Comparison of ENCODE assay signal across 11 cellular contexts in genomic region chr11:75330279-75330678, GRCh38. TPM values are rescaled to one million over a fixed set of nuclear protein-coding genes. Genes with fewer than 3 reads are reported as not detected.
DNase-seq lines count a peak whose midpoint lies in the region; ATAC-seq and TF ChIP-seq lines count a peak whose summit lies in the region.
"Had no signal": no experiment of that assay in that cellular context is flagged by ENCODE, and none has a peak within 500 bp of the region (broad histone marks: within the 10 kb centered on the region; RNA-seq: fewer than 3 reads in every experiment).

No MANE protein-coding gene starts in this region.

- peak overlapping the region; percentile 25 to 58 for H3K9ac ChIP-seq in duodenal mucosa (ENCODE audit: low read depth in 1 of 2, low read length in 2 of 2)

- H3K4me3 ChIP-seq in Caco-2 (ENCODE audit: low read depth, low read length) (no peak overlapping the region), duodenal mucosa (ENCODE audit: low read depth in 1 of 2, low read length in 2 of 2) (peak overlapping the region in 1 of 2 donors; percentile 9), coronary artery (no peak overlapping the region)

- intact Hi-C loops in Caco-2 (cut with micrococcal nuclease; ENCODE audit: unreplicated experiment), result no loop called here

- H3K4me1 Mint-ChIP-seq in Caco-2 (ENCODE audit: low read depth, unreplicated experiment) (peaks cover 61% of the 10 kb centered on the region), nephron (peaks cover 49% of the 10 kb centered on the region)

- H3K4me3 Mint-ChIP-seq in Caco-2 (ENCODE audit: unreplicated experiment) (peak overlapping the region; percentile 1), nephron (peak overlapping the region; percentile 29 to 42 (median 31))

- H3K36me3 Mint-ChIP-seq in Caco-2 (ENCODE audit: insufficient read depth, unreplicated experiment) (peaks cover 29% of the 10 kb centered on the region), nephron (ENCODE audit: low read depth) (no peaks in the 10 kb centered on the region)

- peaks cover 34% of the 10 kb centered on the region for H3K4me1 ChIP-seq in Caco-2
- peaks cover 66% of the 10 kb centered on the region in 2 donors for H3K4me1 ChIP-seq in duodenal mucosa (ENCODE audit: control insufficient read depth in 1 of 2, insufficient read depth in 2 of 2, low read length in 2 of 2)

- BruUV-seq in Caco-2 (replicated peaks; lab: Mats Ljungman, UMichigan), result no TSS peak

- H3K36me3 ChIP-seq in Caco-2 (ENCODE audit: control insufficient read depth, insufficient read depth, low read length), result no peaks in the 10 kb centered on the region
- H3K36me3 ChIP-seq in duodenal mucosa (ENCODE audit: control insufficient read depth in 1 of 2, insufficient read depth in 2 of 2, low read length in 2 of 2), result peaks cover 0 to 6% of the 10 kb centered on the region in 2 donors

- peak overlapping the region; percentile 35 for H3K27ac ChIP-seq in duodenal mucosa (ENCODE audit: low read depth, low read length)
- no peak overlapping the region for H3K27ac ChIP-seq in coronary artery

- H3K9me3 ChIP-seq in Caco-2, result peaks cover 8% of the 10 kb centered on the region; the same call in 1 of the 2 replicates
- H3K9me3 ChIP-seq in duodenal mucosa (ENCODE audit: control insufficient read depth in 1 of 2, low read length in 2 of 2), result no peaks in the 10 kb centered on the region

- no peaks in the 10 kb centered on the region for H3K27me3 ChIP-seq in Caco-2 (replicated peaks; ENCODE audit: control insufficient read depth, insufficient read depth, low read length)
- H3K27me3 ChIP-seq in duodenal mucosa (ENCODE audit: control insufficient read depth in 1 of 2, insufficient read depth in 2 of 2, low read length in 2 of 2), result no peaks in the 10 kb centered on the region

- ATAC-seq in activated CD4-positive, CD25-positive, alpha-beta regulatory T cell treated with anti-CD3 and anti-CD28 coated beads, Interleukin-2, amount 50 U/mL, for 24 hours, result no peak
- ATAC-seq in GM18502 (IDR thresholded peaks at IDR 0.05; ENCODE audit: poor library complexity, unreplicated experiment) (no peak), GM18873 (IDR thresholded peaks at IDR 0.05; ENCODE audit: low FRiP score, unreplicated experiment) (no peak)
- ATAC-seq: SK-N-SH treated with all-trans-retinoic acid at 6 μM for 48 hours had no signal

- DNase-seq in Caco-2, result peak in 1 of 2 experiments; percentile 57
- peak; percentile 16 for DNase-seq in LoVo (ENCODE audit: low spot score)
- no peak for DNase-seq in coronary artery (ENCODE audit: low spot score)
- DNase-seq: activated T-cell treated with anti-CD3 and anti-CD28 coated beads, Interleukin-2, amount 50 U/mL, for 48 hours; effector memory CD4-positive, alpha-beta T cell had no signal

- TF ChIP-seq CTCF in Caco-2 (IDR thresholded peaks at IDR 0.05; ENCODE audit: insufficient read depth in 1 of 2, low read depth in 1 of 2, low read length in 1 of 2, severe bottlenecking in 1 of 2, unreplicated experiment in 1 of 2), result no peak
- no peak for TF ChIP-seq CTCF in nephron (IDR thresholded peaks at IDR 0.05; ENCODE audit: unreplicated experiment in 3 of 3)
- TF ChIP-seq CTCF in coronary artery (IDR thresholded peaks at IDR 0.05), result no peak

- H3K27me3 Mint-ChIP-seq in Caco-2 (ENCODE audit: insufficient read depth, unreplicated experiment), result no peaks in the 10 kb centered on the region
- peaks cover 5% of the 10 kb centered on the region for H3K27me3 Mint-ChIP-seq in nephron (ENCODE audit: low read depth)

- peaks cover 9% of the 10 kb centered on the region for H3K9me3 Mint-ChIP-seq in Caco-2 (ENCODE audit: unreplicated experiment)
- no peaks in the 10 kb centered on the region for H3K9me3 Mint-ChIP-seq in nephron

- peak overlapping the region; percentile 24 for H3K27ac Mint-ChIP-seq in Caco-2 (ENCODE audit: unreplicated experiment)
- H3K27ac Mint-ChIP-seq in nephron, result peak overlapping the region; percentile 96 to 99 (median 98)

- CTCF ChIA-PET in Caco-2 (lab: Charles Lee), result interaction anchor here (0.8 to 2.5 kb wide), 8 partner anchors 10 to 59 kb away, joined by 3 to 14 read pairs (median 8); no protein-coding TSS in a partner anchor

- POLR2A ChIA-PET in Caco-2 (lab: Charles Lee), result interaction anchor here (0.5 to 1.5 kb wide), 6 partner anchors 12 to 55 kb away, joined by 3 to 10 read pairs (median 4); no protein-coding TSS in a partner anchor

RNA-seq across cellular contexts. Expression of gene ARRB1, which starts 21.2 kb away (rescaled TPM):
- 115 and 116 TPM in 2 replicates for total RNA-seq in Caco-2 (2022)
